In the genomic region with DNA sequence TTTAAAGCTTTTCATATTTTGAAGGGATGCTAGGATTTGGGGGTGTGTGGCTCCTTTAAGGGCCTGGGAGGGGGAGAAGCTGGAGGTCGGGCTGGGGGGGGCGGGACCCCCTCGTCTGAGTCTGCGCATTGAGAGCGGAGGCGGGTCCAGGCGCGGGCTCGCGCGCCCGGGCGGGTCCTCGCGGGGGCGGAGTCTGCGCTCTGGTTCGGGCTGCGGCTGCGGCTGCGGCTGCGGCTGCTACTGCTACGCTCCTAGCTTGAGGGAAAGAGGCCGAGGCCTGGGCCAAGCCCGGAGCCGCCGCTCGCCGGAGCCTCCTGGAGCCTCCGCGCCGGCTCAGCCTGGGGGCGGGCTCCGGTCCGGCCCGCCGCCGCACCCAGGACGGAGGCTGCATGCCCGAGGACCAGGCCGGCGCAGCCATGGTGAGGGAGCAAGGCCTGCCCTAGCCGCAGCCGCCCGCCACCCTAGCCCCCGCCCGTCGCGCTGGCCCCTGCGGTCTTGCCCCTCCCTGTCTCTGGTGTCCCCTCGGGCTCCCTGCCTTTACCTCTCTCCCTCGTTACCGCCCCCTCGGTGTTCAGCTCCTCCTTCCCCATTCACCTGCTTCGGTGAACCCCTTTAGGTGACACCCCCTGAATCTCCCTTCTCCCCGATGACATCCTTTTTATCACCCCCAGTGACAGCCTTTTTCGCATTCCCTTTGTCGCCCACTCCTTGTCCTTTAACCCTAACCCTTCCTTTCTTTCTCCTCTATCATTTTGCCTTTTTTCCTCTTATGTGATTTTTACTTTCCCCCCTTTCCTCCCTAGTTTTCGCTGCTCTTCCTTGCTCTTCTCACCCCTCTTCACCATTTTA, we compare ENCODE assay signal across 8 cellular contexts. TPM values are rescaled to one million over a fixed set of nuclear protein-coding genes. Genes with fewer than 3 reads are reported as not detected.
DNase-seq lines count a peak whose midpoint lies in the region; TF ChIP-seq lines count a peak whose summit lies in the region.

Gene ZYG11B (plus strand): TSS at position 189 of the 849 bp plus-strand sequence. CDS start 201 bp downstream, at position 390.

- peaks cover 0 to 11% (median 0%) of the 10 kb centered on the region in 3 donors for H3K36me3 Mint-ChIP-seq in CD8-positive, alpha-beta memory T cell

- peak within 1 kb of the TSS; percentile 87 for H3K4me3 ChIP-seq in CD8-positive, alpha-beta memory T cell (ENCODE audit: low read length)

- no peaks in the 10 kb centered on the region for H3K36me3 ChIP-seq in CD8-positive, alpha-beta memory T cell (ENCODE audit: insufficient read depth, low read length)

- peaks cover 33 to 45% (median 40%) of the 10 kb centered on the region in 3 donors for H3K4me1 Mint-ChIP-seq in CD8-positive, alpha-beta memory T cell

- peaks cover 3 to 12% of the 10 kb centered on the region in 2 donors for H3K27me3 Mint-ChIP-seq in CD8-positive, alpha-beta memory T cell

- CTCF ChIA-PET in CD8-positive, alpha-beta memory T cell (lab: Charles Lee), result interaction anchor here (1.2 to 1.6 kb wide), 3 partner anchors 25 to 454 kb away, joined by 3 to 5 read pairs (median 3); partner anchors contain the start of gene COA7

- H3K27ac Mint-ChIP-seq in CD8-positive, alpha-beta memory T cell, result peak within 1 kb of the TSS; percentile 84 to 95 (median 90)

- no peaks in the 10 kb centered on the region for H3K9me3 Mint-ChIP-seq in CD8-positive, alpha-beta memory T cell

- H3K4me1 ChIP-seq in CD8-positive, alpha-beta memory T cell (ENCODE audit: insufficient read depth, low read length), result peaks cover 18% of the 10 kb centered on the region

- H3K27ac ChIP-seq in CD8-positive, alpha-beta memory T cell (ENCODE audit: low read depth, low read length), result peak within 1 kb of the TSS; percentile 76

- peak; percentile 87 to 93 (median 89) for DNase-seq in CD8-positive, alpha-beta memory T cell
- DNase-seq in GM20000 (ENCODE audit: low spot score), result peak; percentile 98
- peak; percentile 86 for DNase-seq in HT-29 (ENCODE audit: low spot score)
- DNase-seq in NK-92 treated with Interleukin-12 subunit alpha and Interleukin-12 subunit beta, amount 100 ng/mL, for 24 hours (lab: John Stamatoyannopoulos, UW), result peak; percentile 81
- peak; percentile 95 for DNase-seq in activated CD8-positive, alpha-beta memory T cell treated with anti-CD3 and anti-CD28 coated beads for 24 hours
- DNase-seq in effector CD8-positive, alpha-beta T cell (lab: John Stamatoyannopoulos, UW), result peak; percentile 89
- peak; percentile 83 for DNase-seq in medulla oblongata (ENCODE audit: extremely low spot score)
- DNase-seq in stimulated activated CD8-positive, alpha-beta memory T cell treated with anti-CD3 and anti-CD28 coated beads, Interleukin-12 subunit alpha, Interleukin-12 subunit beta, amount 100 ng/mL, for 1 hour (ENCODE audit: low read depth), result peak; percentile 79

- POLR2A ChIA-PET in CD8-positive, alpha-beta memory T cell (lab: Charles Lee), result interaction anchor here (0.6 to 2.3 kb wide), 6 partner anchors 23 to 1219 kb away, joined by 3 to 15 read pairs (median 3); partner anchors contain the start of gene IFT25

- H3K4me3 Mint-ChIP-seq in CD8-positive, alpha-beta memory T cell, result peak within 1 kb of the TSS; percentile 83 to 97 (median 93)

- no peak for TF ChIP-seq CTCF in GM20000 (IDR thresholded peaks at IDR 0.05; ENCODE audit: extremely low read depth, missing control alignments)

- H3K9me3 ChIP-seq in CD8-positive, alpha-beta memory T cell (ENCODE audit: low read length), result no peaks in the 10 kb centered on the region

- H3K27me3 ChIP-seq in CD8-positive, alpha-beta memory T cell (ENCODE audit: insufficient read depth, low read length, poor library complexity, severe bottlenecking), result no peaks in the 10 kb centered on the region

RNA-seq across cellular contexts. Expression of gene ZYG11B, which starts in this region (rescaled TPM):
- total RNA-seq in CD8-positive, alpha-beta memory T cell, result 10 to 100 TPM; 11.2 to 11.9 TPM
- polyA plus RNA-seq in CD8-positive, alpha-beta memory T cell, result 11.5 TPM
- total RNA-seq in HT-29 (2014; rRNA removed; shearing (Covaris generic)), result 3.3 and 6.5 TPM in 2 replicates

Comparison
In these comparisons a context has a peak if more than half of its experiments do, and no peak if none do; other contexts are left out.
1. Peak in every context shown above with its lines: DNase-seq, H3K4me3 ChIP-seq and H3K27ac ChIP-seq.